Comparison of ENCODE assay signal across 23 cellular contexts in the genomic region with DNA sequence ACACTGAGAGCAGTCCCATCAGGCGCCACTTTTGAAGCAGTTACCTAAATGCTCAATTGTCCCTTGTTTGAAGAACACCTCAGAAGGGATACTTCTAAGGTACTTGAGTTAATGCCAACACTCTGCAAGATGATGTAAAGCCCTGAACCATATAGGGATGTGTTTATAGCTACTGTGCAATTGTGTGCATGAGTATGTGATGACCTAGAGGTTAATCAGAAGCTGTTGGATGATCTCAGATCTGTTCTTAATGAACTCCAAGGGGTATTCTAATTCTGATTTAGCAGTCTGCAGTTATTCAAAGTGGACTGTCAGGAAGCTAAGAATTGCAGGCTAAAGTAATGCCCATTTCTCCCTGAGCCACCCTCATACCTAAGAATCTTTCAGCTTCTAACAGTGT.
"Had no signal": no experiment of that assay in that cellular context is flagged by ENCODE, and none has a peak within 500 bp of the region (broad histone marks: within the 10 kb centered on the region; RNA-seq: fewer than 3 reads in every experiment).

No MANE protein-coding gene starts in this region.

- H3K27ac Mint-ChIP-seq: endodermal cell; natural killer cell treated with Interleukin-12 subunit alpha and Interleukin-12 subunit beta and Interleukin-15 and Interleukin-18, amount 100 ng/mL, for 72 hours; neural progenitor cell; type B pancreatic cell had no signal

- H3K36me3 Mint-ChIP-seq: natural killer cell treated with Interleukin-12 subunit alpha and Interleukin-12 subunit beta and Interleukin-15 and Interleukin-18, amount 100 ng/mL, for 72 hours had no signal

- H3K27ac ChIP-seq: foreskin keratinocyte, neural progenitor cell, ovary, right atrium auricular region, sigmoid colon, skin epidermis, suprapubic skin, thyroid gland, uterus had no signal

- H3K9me3 Mint-ChIP-seq: endodermal cell; immature natural killer cell; natural killer cell treated with Interleukin-12 subunit alpha and Interleukin-12 subunit beta and Interleukin-15 and Interleukin-18, amount 100 ng/mL, for 72 hours; neural progenitor cell; type B pancreatic cell had no signal

- ATAC-seq: foreskin keratinocyte; left colon; left ventricle myocardium superior; natural killer cell treated with Interleukin-12 subunit alpha and Interleukin-12 subunit beta and Interleukin-15 and Interleukin-18, amount 100 ng/mL, for 72 hours; stimulated activated naive CD8-positive, alpha-beta T cell treated with anti-CD3 and anti-CD28 coated beads, Interleukin-15, Interleukin-2, amounts not matched to agents 100 U/mL and 50 U/mL, for 24 hours had no signal

- H3K9me3 ChIP-seq: ovary, right atrium auricular region, sigmoid colon, suprapubic skin, thyroid gland, uterus had no signal

- H3K4me3 ChIP-seq: lung, neural progenitor cell, ovary, right atrium auricular region, sigmoid colon, skin epidermis, suprapubic skin, thyroid gland, uterus had no signal

- H3K4me1 ChIP-seq: foreskin keratinocyte, suprapubic skin, uterus had no signal

- H3K36me3 ChIP-seq: neural progenitor cell, ovary, uterus had no signal

- DNase-seq: effector CD4-positive, alpha-beta T cell; endodermal cell; erythroblast; immature natural killer cell; kidney; left colon; left ventricle myocardium superior; mesenchymal stem cell; midbrain; nucleus accumbens; ovary; sigmoid colon; stimulated activated naive CD8-positive, alpha-beta T cell treated with anti-CD3 and anti-CD28 coated beads, Interleukin-15, Interleukin-2, amounts not matched to agents 100 U/mL and 50 U/mL, for 24 hours; thyroid gland; uterus had no signal
